Comparison of ENCODE assay signal across 8 cellular contexts in the genomic region with DNA sequence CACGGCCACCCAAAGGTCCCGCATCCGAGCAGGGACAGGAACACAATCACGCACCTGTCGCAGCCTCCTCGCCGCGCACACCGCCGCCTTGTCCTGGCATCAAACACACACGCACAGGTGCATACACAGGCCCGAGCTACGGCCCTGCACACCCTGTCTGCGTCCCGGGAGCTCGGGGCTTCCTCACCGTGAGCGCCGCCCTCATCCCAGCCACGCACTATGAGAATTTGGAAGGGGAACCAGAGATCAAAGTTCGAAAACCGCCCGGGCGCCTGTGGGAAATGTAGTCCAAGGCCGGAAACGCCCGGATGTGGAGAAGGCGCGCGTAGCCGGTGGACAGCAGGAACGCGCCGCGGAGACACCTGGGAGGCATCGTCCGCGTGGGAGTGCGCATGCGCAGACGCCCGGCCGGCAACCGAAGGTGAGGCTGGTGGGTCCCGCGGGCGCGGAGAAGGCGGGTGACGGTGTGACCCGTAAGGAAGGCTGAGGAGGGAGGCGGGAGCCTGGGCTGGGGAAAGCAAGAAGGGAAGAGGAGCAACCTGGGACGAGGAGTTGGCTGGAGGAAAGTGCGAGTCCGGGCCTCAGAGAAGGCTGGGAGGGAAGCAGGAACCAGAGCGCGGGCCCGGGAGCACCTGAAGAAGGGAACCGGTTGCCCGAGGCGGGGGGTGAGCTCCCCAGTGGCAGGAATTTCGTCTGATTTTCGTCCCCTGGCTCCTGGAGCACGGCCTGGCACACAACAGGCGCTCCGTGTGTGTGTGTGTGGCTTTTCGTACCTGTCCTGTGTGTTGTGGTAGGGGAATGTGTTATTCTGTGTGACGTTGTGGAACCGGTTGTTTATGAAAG. TPM values are rescaled to one million over a fixed set of nuclear protein-coding genes. Genes with fewer than 3 reads are reported as not detected.
DNase-seq lines count a peak whose midpoint lies in the region; ATAC-seq and TF ChIP-seq lines count a peak whose summit lies in the region.

A gene (plus strand): TSS at position 399 of the 843 bp plus-strand sequence. CDS start 7,256 bp downstream, outside the sequence.

- intact Hi-C loops in heart right ventricle (cut with DNase I): loop anchor here in 1 of 10 donors (2.0 to 10.0 kb wide), 3 partner anchors 21 to 113 kb away; a partner anchor contains a TSS

- no peaks in the 10 kb centered on the region for H3K27me3 ChIP-seq in heart right ventricle

- no peak for TF ChIP-seq CTCF in GM12864 (IDR thresholded peaks at IDR 0.05; ENCODE audit: low read depth, low read length, missing control alignments)
- TF ChIP-seq CTCF in heart right ventricle (IDR thresholded peaks at IDR 0.05): no peak
- peak; percentile 29 for TF ChIP-seq CTCF in type B pancreatic cell (conservative IDR thresholded peaks at IDR 0.05)

- H3K4me1 Mint-ChIP-seq in type B pancreatic cell (ENCODE audit: unreplicated experiment): peaks cover 21% of the 10 kb centered on the region

- peaks cover 3% of the 10 kb centered on the region for H3K27me3 Mint-ChIP-seq in type B pancreatic cell

- peak within 1 kb of the TSS; percentile 99 for H3K27ac Mint-ChIP-seq in type B pancreatic cell

- DNase-seq in GM12864 (ENCODE audit: low read depth) (peak; percentile 90), NCI-H1436 (lab: John Stamatoyannopoulos, UW) (peak; percentile 96), SW480 (ENCODE audit: low spot score) (peak; percentile 99), amniotic epithelial cell (ENCODE audit: low read depth) (peak; percentile 91), heart right ventricle (peak; percentile 98), pons (ENCODE audit: low spot score) (peak; percentile 94), type B pancreatic cell (ENCODE audit: extremely low spot score, unreplicated experiment) (peak; percentile 99)

- H3K36me3 ChIP-seq in heart right ventricle: peaks cover 0 to 60% (median 29%) of the 10 kb centered on the region in 9 donors

- H3K4me1 ChIP-seq in heart right ventricle: peaks cover 4 to 26% (median 19%) of the 10 kb centered on the region in 9 donors

- WGBS in heart right ventricle, 2 donors: 0 to 1% methylated on average over 69 of the region's 69 CpGs

- H3K9me3 ChIP-seq in heart right ventricle: peaks cover 0 to 61% (median 2%) of the 10 kb centered on the region in 11 donors

- H3K27ac ChIP-seq in heart right ventricle: peak within 1 kb of the TSS in 9 of 10 donors; percentile 38 to 86 (median 75)

- H3K4me3 ChIP-seq in GM12864 (ENCODE audit: low read depth, low read length) (peak within 1 kb of the TSS; percentile 88), heart right ventricle (peak within 1 kb of the TSS; percentile 60 to 89 (median 80))

- peak within 1 kb of the TSS; percentile 97 for H3K4me3 Mint-ChIP-seq in type B pancreatic cell

- peaks cover 5% of the 10 kb centered on the region for H3K9me3 Mint-ChIP-seq in type B pancreatic cell

- H3K36me3 Mint-ChIP-seq in type B pancreatic cell: peaks cover 56% of the 10 kb centered on the region

- ATAC-seq in HG02678 (IDR thresholded peaks at IDR 0.05; ENCODE audit: unreplicated experiment) (peak; percentile 97), heart right ventricle (peak; percentile 99 to 100 (median 99))

RNA-seq across cellular contexts. Expression of the gene that starts here (rescaled TPM):
- total RNA-seq in heart right ventricle: 1 to 10 TPM; 1.9 to 4.7 (median 3.7) TPM
- 1 to 10 TPM; 2.1 to 2.3 TPM for polyA plus RNA-seq in heart right ventricle
- total RNA-seq in type B pancreatic cell (ENCODE audit: low replicate concordance): 10.4 and 12.3 TPM in 2 replicates

Comparison
In these comparisons a context has a peak if more than half of its experiments do, and no peak if none do; other contexts are left out.
1. Peak in every context shown above with its lines: DNase-seq, ATAC-seq, H3K4me3 ChIP-seq and H3K27ac ChIP-seq.